In the genomic region with DNA sequence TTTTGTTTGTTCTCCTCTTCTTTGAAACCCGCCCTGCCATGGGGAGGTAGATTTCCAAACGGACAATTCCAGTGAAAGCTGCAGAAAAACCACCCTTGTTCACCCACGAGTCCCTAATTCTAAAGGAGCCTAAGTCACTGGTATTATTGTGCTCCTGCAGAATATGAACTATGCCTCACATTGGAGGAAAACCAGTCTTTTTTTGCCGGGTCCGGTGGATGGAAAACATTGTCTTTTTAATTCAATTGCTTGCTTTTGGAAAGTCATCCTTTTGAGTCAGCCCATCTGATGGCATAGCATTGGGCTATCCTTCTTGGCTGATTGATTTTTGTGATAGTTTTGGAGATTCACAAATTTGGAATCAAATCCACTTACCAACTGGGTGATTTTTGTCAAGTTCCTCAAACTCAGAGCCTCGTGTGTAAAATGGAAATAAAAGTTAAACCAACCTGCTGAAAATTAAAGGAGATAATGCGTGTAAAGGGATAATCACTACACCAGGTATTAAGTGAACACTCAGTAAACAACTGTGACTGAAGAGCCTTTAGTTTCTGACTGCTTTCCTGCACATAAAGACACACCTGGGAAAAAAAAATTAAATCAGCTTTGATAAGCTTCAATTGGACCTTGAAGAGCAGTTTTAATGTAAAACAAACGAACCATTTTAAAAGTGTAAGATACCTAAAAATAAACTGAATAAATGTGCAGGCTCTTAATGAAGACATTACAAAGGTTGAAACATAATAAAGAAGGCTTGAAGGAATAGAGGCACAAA, we compare ENCODE assay signal across 8 cellular contexts. TPM values are rescaled to one million over a fixed set of nuclear protein-coding genes. Genes with fewer than 3 reads are reported as not detected.
A peak's percentile ranks its signal among the peaks of the same experiment; 100 is the strongest.
DNase-seq lines count a peak whose midpoint lies in the region; TF ChIP-seq lines count a peak whose summit lies in the region.

No MANE protein-coding gene starts in this region.

- no peak overlapping the region for H3T11ph ChIP-seq in H9 (ENCODE audit: low read length)

- H3K56ac ChIP-seq in H9 (ENCODE audit: insufficient read length, low read depth, low read length) = no peak overlapping the region

- no peak overlapping the region; the same call in 1 of the 2 replicates for H3K4ac ChIP-seq in H9 (ENCODE audit: low read depth, low read length)

- H3K79me2 ChIP-seq in H9 (ENCODE audit: insufficient read depth, low read length) (peaks cover 4% of the 10 kb centered on the region; the same call in 1 of the 2 replicates), PC-9 (ENCODE audit: low read depth) (0 out of 2 replicates have a peak, but pooled peaks cover 12% of the 10 kb centered on the region)

- BruUV-seq in PC-9 (replicated peaks; lab: Mats Ljungman, UMichigan) = TSS peak; percentile 99

- H2BK5ac ChIP-seq in H9 (ENCODE audit: insufficient read length, low read length) = peak overlapping the region; percentile 22

- H3K14ac ChIP-seq in H9 (ENCODE audit: insufficient read depth, low read length) = no peak overlapping the region

- peak overlapping the region; percentile 81 to 89 for H3K4me3 Mint-ChIP-seq in H9

- H2BK20ac ChIP-seq in H9 (ENCODE audit: low read depth, low read length, poor library complexity, severe bottlenecking) = no peak overlapping the region

- H3K4me1 ChIP-seq in H9 (ENCODE audit: insufficient read depth, low read length) (peaks cover 10% of the 10 kb centered on the region), PC-9 (replicated peaks; ENCODE audit: insufficient read depth) (peaks cover 52% of the 10 kb centered on the region), skeletal muscle tissue (ENCODE audit: control insufficient read depth in 3 of 3, insufficient read depth in 3 of 3, low read length in 3 of 3) (peaks cover 3 to 10% (median 5%) of the 10 kb centered on the region in 3 donors)

- peaks cover 17 to 18% (median 18%) of the 10 kb centered on the region in 3 experiments; a peak in 6 of 7 replicates for H3K36me3 Mint-ChIP-seq in H9 (ENCODE audit: insufficient read depth in 1 of 3, low read depth in 3 of 3)

- no peak overlapping the region for H4K8ac ChIP-seq in H9 (replicated peaks; ENCODE audit: insufficient read length, low read depth, low read length)

- H2BK12ac ChIP-seq in H9 (ENCODE audit: insufficient read length, low read depth, low read length) = no peak overlapping the region

- peak overlapping the region; percentile 84 for H3K4me2 ChIP-seq in H9 (ENCODE audit: insufficient read depth, insufficient read length, low read length)
- peak overlapping the region; percentile 78 for H3K4me2 ChIP-seq in PC-9

- no peak overlapping the region for H3K23ac ChIP-seq in H9 (ENCODE audit: insufficient read length, low read depth, low read length)

- peak overlapping the region; percentile 78 for H3K4me3 ChIP-seq in PC-9
- H3K4me3 ChIP-seq in fibroblast of pulmonary artery (replicated peaks; ENCODE audit: low read depth, low read length) = peak overlapping the region; percentile 65
- H3K4me3 ChIP-seq in skeletal muscle tissue (ENCODE audit: low read length in 3 of 3) = peak overlapping the region; percentile 62 to 65 (median 65)

- peak overlapping the region; percentile 91 to 94 (median 93) for H3K27ac Mint-ChIP-seq in H9

- H3K27ac ChIP-seq in H9 (ENCODE audit: insufficient read length, low read depth, low read length) = peak overlapping the region; percentile 29
- peak overlapping the region; percentile 60 for H3K27ac ChIP-seq in PC-9
- no peak overlapping the region for H3K27ac ChIP-seq in skeletal muscle tissue (ENCODE audit: low read depth, low read length)

- H2BK15ac ChIP-seq in H9 (ENCODE audit: low read depth, low read length) = no peak overlapping the region

- no peak overlapping the region for H4K91ac ChIP-seq in H9 (ENCODE audit: insufficient read length, low read depth, low read length)

- no CpG with 5 or more reads among the region's 8 CpGs for WGBS in H9 (ENCODE audit: extremely low coverage, insufficient read length, low lambda C conversion rate)

- no peak for DNase-seq in H9
- DNase-seq in PC-9 = no peak
- no peak for DNase-seq in fibroblast of pulmonary artery (ENCODE audit: low read depth)
- no peak for DNase-seq in stimulated activated naive CD4-positive, alpha-beta T cell (lab: John Stamatoyannopoulos, UW)
- no peak for DNase-seq in head of caudate nucleus
- DNase-seq in dermis blood vessel endothelial cell = no peak
- no peak for DNase-seq in EL

- H3K9me2 ChIP-seq in PC-9 (ENCODE audit: insufficient read depth) = no peaks in the 10 kb centered on the region

- no peaks in the 10 kb centered on the region for H3K9me3 ChIP-seq in H9 (ENCODE audit: control insufficient read depth, low read depth, low read length)
- H3K9me3 ChIP-seq in PC-9 (ENCODE audit: insufficient read depth, low read depth) = no peaks in the 10 kb centered on the region
- H3K9me3 ChIP-seq in skeletal muscle tissue (ENCODE audit: control insufficient read depth in 3 of 3, low read length in 3 of 3) = no peaks in the 10 kb centered on the region

- H2AK5ac ChIP-seq in H9 (ENCODE audit: insufficient read length, low read length) = no peak overlapping the region

- H3K4me1 Mint-ChIP-seq in H9 = peaks cover 36 to 45% of the 10 kb centered on the region in 2 experiments

- CTCF ChIA-PET in PC-9 (lab: Charles Lee) = interaction anchor here (1.1 kb wide), 1 partner anchor 30 kb away, joined by 3 read pairs; no protein-coding TSS in a partner anchor

- H3K18ac ChIP-seq in H9 (ENCODE audit: insufficient read length, low read depth, low read length) = peak overlapping the region; percentile 93

- no peaks in the 10 kb centered on the region for H3K79me1 ChIP-seq in H9 (ENCODE audit: insufficient read depth, low read depth, low read length, poor library complexity, severe bottlenecking)

- intact Hi-C loops in PC-9 (cut with micrococcal nuclease; ENCODE audit: unreplicated experiment) (loop anchor here (1.0 to 2.0 kb wide), 4 partner anchors 14 to 68 kb away; no protein-coding TSS in a partner anchor), head of caudate nucleus (cut with DNase I) (no loop called here)

- POLR2A ChIA-PET in PC-9 (lab: Charles Lee; ENCODE audit: unreplicated experiment) = interaction anchor here (0.5 to 0.6 kb wide), 2 partner anchors 24 to 147 kb away, joined by 5 to 7 read pairs; no protein-coding TSS in a partner anchor

- H4K20me1 ChIP-seq in H9 (ENCODE audit: control insufficient read depth, insufficient read depth, insufficient read length) (no peaks in the 10 kb centered on the region), PC-9 (ENCODE audit: insufficient read depth) (no peaks in the 10 kb centered on the region)

- peaks cover 29% of the 10 kb centered on the region for H3F3A ChIP-seq in PC-9 (ENCODE audit: insufficient read depth, low read depth)

- peaks cover 6% of the 10 kb centered on the region; the same call in 1 of the 2 replicates for H3K36me3 ChIP-seq in PC-9 (ENCODE audit: low read depth)
- H3K36me3 ChIP-seq in skeletal muscle tissue (ENCODE audit: control insufficient read depth in 3 of 3, insufficient read depth in 3 of 3, low read length in 3 of 3) = no peaks in the 10 kb centered on the region

- H3K9me3 Mint-ChIP-seq in H9 = no peaks in the 10 kb centered on the region; a peak in 3 of 5 replicates

- H2AFZ ChIP-seq in H9 (ENCODE audit: low read length) = peak overlapping the region; percentile 95
- peak overlapping the region; percentile 88 for H2AFZ ChIP-seq in PC-9

- H3K27me3 Mint-ChIP-seq in H9 (ENCODE audit: low read depth) = no peaks in the 10 kb centered on the region; the same call in 1 of the 2 replicates

- H3K27me3 ChIP-seq in H9 (ENCODE audit: insufficient read depth, low read length) (no peaks in the 10 kb centered on the region), PC-9 (ENCODE audit: insufficient read depth, low read depth) (no peaks in the 10 kb centered on the region), skeletal muscle tissue (ENCODE audit: control insufficient read depth in 3 of 3, insufficient read depth in 3 of 3, low read length in 3 of 3) (peaks cover 5 to 36% (median 22%) of the 10 kb centered on the region in 3 donors)

- no peak overlapping the region for H4K5ac ChIP-seq in H9 (ENCODE audit: insufficient read length, low read depth, low read length)

- TF ChIP-seq CTCF in H9 (conservative IDR thresholded peaks at IDR 0.05) (no peak), PC-9 (conservative IDR thresholded peaks at IDR 0.05) (no peak), fibroblast of pulmonary artery (IDR thresholded peaks at IDR 0.05; ENCODE audit: low read length, missing control alignments) (no peak)

- no peak overlapping the region for H2BK120ac ChIP-seq in H9 (ENCODE audit: low read depth, low read length, poor library complexity, severe bottlenecking)

- H3K23me2 ChIP-seq in H9 (ENCODE audit: insufficient read length, low read depth, low read length, poor library complexity, severe bottlenecking) = peaks cover 12% of the 10 kb centered on the region

- peak overlapping the region; percentile 87 for H3K9ac ChIP-seq in H9 (ENCODE audit: extremely low read depth, insufficient read length, low read length)
- no peak overlapping the region for H3K9ac ChIP-seq in skeletal muscle tissue (ENCODE audit: low read depth in 1 of 3, low read length in 3 of 3)

RNA-seq across cellular contexts. Expression of gene CCNJL, which starts 0.8 kb away (rescaled TPM):
- total RNA-seq in H9 (2021) (26.9 and 29.7 TPM in 2 replicates), PC-9 (2021) (33.9 and 34.7 TPM in 2 replicates), skeletal muscle tissue (3.1 TPM), dermis blood vessel endothelial cell (8.0 and 10.4 TPM in 2 replicates)

RNA-seq across cellular contexts. Expression of gene C1QTNF2, which starts 57.3 kb away (rescaled TPM):
- total RNA-seq in H9 (2021) = 0.53 and 0.59 TPM in 2 replicates
- 0.15 and 0.20 TPM in 2 replicates for total RNA-seq in PC-9 (2021)
- total RNA-seq in skeletal muscle tissue = 15.1 TPM
- 0.17 and 0.28 TPM in 2 replicates for total RNA-seq in dermis blood vessel endothelial cell

Comparison
In these comparisons a context has a peak if more than half of its experiments do, and no peak if none do; other contexts are left out.
1. RNA of gene C1QTNF2, which starts 57.3 kb away (total RNA-seq): 15.1 TPM in skeletal muscle tissue (single experiment); 0.53 to 0.59 TPM in H9, 0.15 to 0.20 TPM in PC-9 and 0.17 to 0.28 TPM in dermis blood vessel endothelial cell; every median in the first group is over 10 times any median in the second.
2. Peak in every context shown above with its lines, with median percentiles within 50 percentile points of each other: H3K4me3 ChIP-seq.